9 cellular contexts compared by ENCODE assay signal in genomic region chr11:67304511-67305113, GRCh38. TPM values are rescaled to one million over a fixed set of nuclear protein-coding genes. Genes with fewer than 3 reads are reported as not detected.
DNase-seq lines count a peak whose midpoint lies in the region; ATAC-seq, FAIRE-seq and TF ChIP-seq lines count a peak whose summit lies in the region.
"Had no signal": no experiment of that assay in that cellular context is flagged by ENCODE, and none has a peak within 500 bp of the region (broad histone marks: within the 10 kb centered on the region; RNA-seq: fewer than 3 reads in every experiment).

No MANE protein-coding gene starts in this region.

- CTCF ChIA-PET in CD8-positive, alpha-beta T cell (lab: Charles Lee): interaction anchor here (1.0 to 2.1 kb wide), 5 partner anchors 11 to 42 kb away, joined by 3 to 7 read pairs (median 5); no protein-coding TSS in a partner anchor

- H3K9me3 Mint-ChIP-seq in CD8-positive, alpha-beta T cell: no peaks in the 10 kb centered on the region

- no peaks in the 10 kb centered on the region for H3K27me3 Mint-ChIP-seq in CD8-positive, alpha-beta T cell (ENCODE audit: low read depth)

- TF ChIP-seq CTCF in CD8-positive, alpha-beta T cell (IDR thresholded peaks at IDR 0.05): no peak
- no peak for TF ChIP-seq CTCF in fibroblast of lung (conservative IDR thresholded peaks at IDR 0.05 in 1 of 2, IDR thresholded peaks at IDR 0.05 in 1 of 2; ENCODE audit: low read depth in 1 of 2, low read length in 2 of 2)

- FAIRE-seq in small intestine (lab: Jason Lieb, UNC): no peak

- H3K4me2 ChIP-seq in fibroblast of lung (ENCODE audit: extremely low read depth, insufficient read depth, low read length): peak overlapping the region; percentile 81

- peaks cover 17% of the 10 kb centered on the region for H3K4me1 ChIP-seq in CD8-positive, alpha-beta T cell (ENCODE audit: insufficient read depth, low read length)
- H3K4me1 ChIP-seq in fibroblast of lung (ENCODE audit: control insufficient read depth, extremely low read depth, insufficient read depth, low read length): peaks cover 9% of the 10 kb centered on the region
- no peaks in the 10 kb centered on the region for H3K4me1 ChIP-seq in small intestine (ENCODE audit: control insufficient read depth in 2 of 2, insufficient read depth in 1 of 2, low read depth in 1 of 2, low read length in 1 of 2)

- no peak overlapping the region for H3K27ac ChIP-seq in CD8-positive, alpha-beta T cell (ENCODE audit: low read depth, low read length)
- no peak overlapping the region for H3K27ac ChIP-seq in fibroblast of lung (ENCODE audit: insufficient read depth, low read length)
- H3K27ac ChIP-seq in small intestine (ENCODE audit: low read depth in 1 of 2, low read length in 1 of 2): no peak overlapping the region
- H3K27ac ChIP-seq: SK-N-MC had no signal

- H3K27me3 ChIP-seq in CD8-positive, alpha-beta T cell (ENCODE audit: insufficient read depth, low read length): no peaks in the 10 kb centered on the region
- H3K27me3 ChIP-seq in fibroblast of lung (ENCODE audit: control insufficient read depth, insufficient read depth, low read length): no peaks in the 10 kb centered on the region
- H3K27me3 ChIP-seq in small intestine (ENCODE audit: control insufficient read depth in 2 of 2, insufficient read depth in 2 of 2, low read length in 2 of 2): no peaks in the 10 kb centered on the region

- peaks cover 12% of the 10 kb centered on the region for H3K4me1 Mint-ChIP-seq in CD8-positive, alpha-beta T cell (ENCODE audit: low read depth)

- no peaks in the 10 kb centered on the region for H3K79me2 ChIP-seq in fibroblast of lung (ENCODE audit: control insufficient read depth, insufficient read depth, low read length)

- POLR2A ChIA-PET in CD8-positive, alpha-beta T cell (lab: Charles Lee): interaction anchor here (0.9 to 4.4 kb wide), 7 partner anchors 11 to 38 kb away, joined by 3 to 31 read pairs (median 10); partner anchors contain the start of gene ANKRD13D

- no peak overlapping the region for H3K27ac Mint-ChIP-seq in CD8-positive, alpha-beta T cell

- peaks cover 15% of the 10 kb centered on the region for H3K36me3 ChIP-seq in CD8-positive, alpha-beta T cell (ENCODE audit: insufficient read depth, low read length)
- H3K36me3 ChIP-seq in fibroblast of lung (ENCODE audit: control insufficient read depth, insufficient read depth, low read length) (peaks cover 13% of the 10 kb centered on the region), small intestine (ENCODE audit: control insufficient read depth in 2 of 2, insufficient read depth in 2 of 2, low read length in 2 of 2) (peaks cover 2 to 7% of the 10 kb centered on the region in 2 donors)

- 32 to 72% (median 49%) methylated on average over 14 of the region's 14 CpGs for WGBS in small intestine, 3 donors

- intact Hi-C loops in CD8-positive, alpha-beta T cell (cut with DNase I, micrococcal nuclease): no loop called here
- intact Hi-C loops in posterior cingulate gyrus (cut with DNase I): no loop called here

- ATAC-seq in CD8-positive, alpha-beta T cell: no peak
- ATAC-seq in GM21529 (IDR thresholded peaks at IDR 0.05; ENCODE audit: unreplicated experiment): no peak
- no peak for ATAC-seq in GM21526 (IDR thresholded peaks at IDR 0.05; ENCODE audit: low FRiP score, unreplicated experiment)

- no peak for DNase-seq in CD8-positive, alpha-beta T cell
- DNase-seq in SHP77 (lab: John Stamatoyannopoulos, UW): peak; percentile 27 to 61
- no peak for DNase-seq in fibroblast of lung (ENCODE audit: low read depth in 2 of 2)
- peak in 6 of 10 donors; percentile 6 to 77 (median 38) for DNase-seq in posterior cingulate gyrus
- DNase-seq in small intestine: no peak
- no peak for DNase-seq in GM03348 (ENCODE audit: low spot score)

- H3K9me3 ChIP-seq in CD8-positive, alpha-beta T cell (ENCODE audit: low read length): no peaks in the 10 kb centered on the region
- no peaks in the 10 kb centered on the region for H3K9me3 ChIP-seq in fibroblast of lung (ENCODE audit: control insufficient read depth, insufficient read depth, low read depth, low read length)
- no peaks in the 10 kb centered on the region for H3K9me3 ChIP-seq in small intestine (ENCODE audit: control insufficient read depth, low read depth)

- H3K36me3 Mint-ChIP-seq in CD8-positive, alpha-beta T cell: peaks cover 24% of the 10 kb centered on the region

- H3K4me3 ChIP-seq in CD8-positive, alpha-beta T cell (ENCODE audit: low read depth, low read length): peak overlapping the region; percentile 63
- H3K4me3 ChIP-seq in fibroblast of lung (replicated peaks in 1 of 4; ENCODE audit: control extremely low read depth in 1 of 4, insufficient read depth in 1 of 4, low read depth in 3 of 4, low read length in 4 of 4): peak overlapping the region in 2 of 4 experiments; percentile 45 to 83
- H3K4me3 ChIP-seq in small intestine (ENCODE audit: low read depth in 1 of 2, low read length in 2 of 2): peak overlapping the region in 1 of 2 donors; percentile 93
- H3K4me3 ChIP-seq: SK-N-MC had no signal

- no peak overlapping the region for H2AFZ ChIP-seq in fibroblast of lung (ENCODE audit: low read length)

- H4K20me1 ChIP-seq in fibroblast of lung (ENCODE audit: control insufficient read depth, extremely low read depth, insufficient read depth, low read length): no peaks in the 10 kb centered on the region

- no peak overlapping the region for H3K9ac ChIP-seq in fibroblast of lung (ENCODE audit: insufficient read depth, low read length)

- peak overlapping the region; percentile 72 for H3K4me3 Mint-ChIP-seq in CD8-positive, alpha-beta T cell

RNA-seq across cellular contexts. Expression of gene SSH3, which starts 1.3 kb away (rescaled TPM):
- total RNA-seq in CD8-positive, alpha-beta T cell: 1 to 10 TPM; 5.9 to 9.9 TPM
- 11.3 and 15.7 TPM in 2 replicates for total RNA-seq in fibroblast of lung
- polyA plus RNA-seq in fibroblast of lung: 6.9 and 7.5 TPM in 2 replicates
- polyA plus RNA-seq in fibroblast of lung (2012): 28.9 and 30.6 TPM in 2 replicates
- 15.6 and 18.8 TPM in 2 replicates for polyA minus RNA-seq in fibroblast of lung (ENCODE audit: low replicate concordance)
- 10 to 100 TPM; 27.5 to 55.2 (median 29.7) TPM for polyA plus RNA-seq in small intestine

RNA-seq across cellular contexts. Expression of gene ANKRD13D, which starts 15.5 kb away (rescaled TPM):
- 100 to 1,000 TPM; 152 TPM for total RNA-seq in CD8-positive, alpha-beta T cell
- 31.8 and 45.4 TPM in 2 replicates for total RNA-seq in fibroblast of lung
- polyA plus RNA-seq in fibroblast of lung (11.5 and 12.9 TPM in 2 replicates), small intestine (10 to 100 TPM in 2 of 3 donors, 1 to 10 TPM in 1; 7.8 to 24.1 (median 16.2) TPM)
- 12.7 and 16.8 TPM in 2 replicates for polyA plus RNA-seq in fibroblast of lung (2012)
- polyA minus RNA-seq in fibroblast of lung (ENCODE audit: low replicate concordance): 16.9 and 22.8 TPM in 2 replicates

RNA-seq across cellular contexts. Expression of gene GRK2, which starts 38.3 kb away (rescaled TPM):
- 100 to 1,000 TPM; 356 to 371 TPM for total RNA-seq in CD8-positive, alpha-beta T cell
- total RNA-seq in fibroblast of lung: 21.6 and 28.9 TPM in 2 replicates
- polyA plus RNA-seq in fibroblast of lung (20.1 and 26.3 TPM in 2 replicates), small intestine (100 to 1,000 TPM in 2 of 3 donors, 10 to 100 TPM in 1; 97.4 to 153 (median 106) TPM)
- 24.7 and 30.8 TPM in 2 replicates for polyA plus RNA-seq in fibroblast of lung (2012)
- 48.4 and 104 TPM in 2 replicates for polyA minus RNA-seq in fibroblast of lung (ENCODE audit: low replicate concordance)

RNA-seq across cellular contexts. Expression of gene POLD4, which starts 48.7 kb away (rescaled TPM):
- total RNA-seq in CD8-positive, alpha-beta T cell: 10 to 100 TPM; 32.4 to 41.9 TPM
- 28.5 and 32.4 TPM in 2 replicates for total RNA-seq in fibroblast of lung
- polyA plus RNA-seq in fibroblast of lung (33.3 and 36.3 TPM in 2 replicates), small intestine (100 to 1,000 TPM; 153 to 492 (median 467) TPM)
- polyA plus RNA-seq in fibroblast of lung (2012): 81.4 and 86.9 TPM in 2 replicates
- 12.6 and 12.9 TPM in 2 replicates for polyA minus RNA-seq in fibroblast of lung (ENCODE audit: low replicate concordance)

Comparison
In these comparisons a context has a peak if more than half of its experiments do, and no peak if none do; other contexts are left out.
1. DNase-seq: peak in SHP77 (2 of 2) and posterior cingulate gyrus (6 of 10); none in CD8-positive, alpha-beta T cell (0 of 7), fibroblast of lung (0 of 2), small intestine (single experiment) and GM03348 (single experiment).
2. RNA of gene GRK2, which starts 38.3 kb away (total RNA-seq): 356 to 371 TPM in CD8-positive, alpha-beta T cell; 21.6 to 28.9 TPM in fibroblast of lung; every median in the first group is over 10 times any median in the second.